ENCODE assay signal across 8 cellular contexts in genomic region chr20:35226126-35226774, GRCh38. TPM values are rescaled to one million over a fixed set of nuclear protein-coding genes. Genes with fewer than 3 reads are reported as not detected.
DNase-seq lines count a peak whose midpoint lies in the region; ATAC-seq and TF ChIP-seq lines count a peak whose summit lies in the region.

Gene MMP24, plus strand, starts transcription at chr20:35226690. Its CDS starts 49 bp downstream, at chr20:35226739.

- H3K27ac ChIP-seq in iPS-20b (ENCODE audit: low read length) (no peak within 1 kb of the TSS), stomach (no peak within 1 kb of the TSS)

- H3K27me3 Mint-ChIP-seq in activated CD8-positive, alpha-beta memory T cell treated with anti-CD3 and anti-CD28 coated beads, Interleukin-2, amount 10 ng/mL, durations not matched to agents 7 days and 5 days: peaks cover 56% of the 10 kb centered on the region
- peaks cover 27% of the 10 kb centered on the region for H3K27me3 Mint-ChIP-seq in activated CD4-positive, alpha-beta memory T cell treated with anti-CD3 and anti-CD28 coated beads for 36 hours

- H3K27me3 ChIP-seq in iPS-20b (ENCODE audit: insufficient read depth, low read length): peaks cover 50% of the 10 kb centered on the region
- H3K27me3 ChIP-seq in stomach: peaks cover 0 to 22% (median 0%) of the 10 kb centered on the region in 3 donors

- H3K9me3 ChIP-seq in iPS-20b (ENCODE audit: insufficient read depth, low read depth, low read length) (no peaks in the 10 kb centered on the region), stomach (no peaks in the 10 kb centered on the region)

- WGBS in stomach, 5 donors: 3 to 10% (median 5%) methylated on average over 17 to 46 of the region's 53 CpGs

- peak within 1 kb of the TSS; percentile 43 for H3K4me3 Mint-ChIP-seq in activated CD8-positive, alpha-beta memory T cell treated with anti-CD3 and anti-CD28 coated beads, Interleukin-2, amount 10 ng/mL, durations not matched to agents 7 days and 5 days
- H3K4me3 Mint-ChIP-seq in activated CD4-positive, alpha-beta memory T cell treated with anti-CD3 and anti-CD28 coated beads for 36 hours: peak within 1 kb of the TSS; percentile 55

- no peak for TF ChIP-seq POLR2A in stomach (IDR thresholded peaks at IDR 0.05)

- no peaks in the 10 kb centered on the region for H3K9me3 Mint-ChIP-seq in activated CD8-positive, alpha-beta memory T cell treated with anti-CD3 and anti-CD28 coated beads, Interleukin-2, amount 10 ng/mL, durations not matched to agents 7 days and 5 days (ENCODE audit: low read depth)
- peaks cover 2% of the 10 kb centered on the region for H3K9me3 Mint-ChIP-seq in activated CD4-positive, alpha-beta memory T cell treated with anti-CD3 and anti-CD28 coated beads for 36 hours

- no peak within 1 kb of the TSS for H3K27ac Mint-ChIP-seq in activated CD8-positive, alpha-beta memory T cell treated with anti-CD3 and anti-CD28 coated beads, Interleukin-2, amount 10 ng/mL, durations not matched to agents 7 days and 5 days
- no peak within 1 kb of the TSS for H3K27ac Mint-ChIP-seq in activated CD4-positive, alpha-beta memory T cell treated with anti-CD3 and anti-CD28 coated beads for 36 hours

- H3K4me3 ChIP-seq in iPS-20b (ENCODE audit: low read length) (peak within 1 kb of the TSS; percentile 72), stomach (peak within 1 kb of the TSS; percentile 26 to 41 (median 34))

- TF ChIP-seq CTCF in stomach (IDR thresholded peaks at IDR 0.05) (no peak), GM10266 (IDR thresholded peaks at IDR 0.05; ENCODE audit: control insufficient read depth, insufficient read depth, low read depth, missing control alignments) (no peak)

- peak within 1 kb of the TSS; percentile 43; the same call in 1 of the 2 replicates for H3K9ac ChIP-seq in iPS-20b (ENCODE audit: low read depth, low read length)

- H3K36me3 Mint-ChIP-seq in activated CD8-positive, alpha-beta memory T cell treated with anti-CD3 and anti-CD28 coated beads, Interleukin-2, amount 10 ng/mL, durations not matched to agents 7 days and 5 days: no peaks in the 10 kb centered on the region
- H3K36me3 Mint-ChIP-seq in activated CD4-positive, alpha-beta memory T cell treated with anti-CD3 and anti-CD28 coated beads for 36 hours: peaks cover 11% of the 10 kb centered on the region

- no peak for ATAC-seq in activated CD8-positive, alpha-beta memory T cell treated with anti-CD3 and anti-CD28 coated beads, Interleukin-2, amount 10 ng/mL, durations not matched to agents 7 days and 5 days
- ATAC-seq in HG02870 (IDR thresholded peaks at IDR 0.05; ENCODE audit: unreplicated experiment) (no peak), HG02642 (IDR thresholded peaks at IDR 0.05; ENCODE audit: poor library complexity, unreplicated experiment) (no peak)

- POLR2A ChIA-PET in activated CD4-positive, alpha-beta memory T cell treated with anti-CD3 and anti-CD28 coated beads for 36 hours (lab: Charles Lee): no interaction called here

- no peaks in the 10 kb centered on the region for H3K36me3 ChIP-seq in iPS-20b (ENCODE audit: insufficient read depth, low read depth, low read length)
- H3K36me3 ChIP-seq in stomach: no peaks in the 10 kb centered on the region

- peaks cover 6% of the 10 kb centered on the region for H3K4me1 Mint-ChIP-seq in activated CD8-positive, alpha-beta memory T cell treated with anti-CD3 and anti-CD28 coated beads, Interleukin-2, amount 10 ng/mL, durations not matched to agents 7 days and 5 days
- H3K4me1 Mint-ChIP-seq in activated CD4-positive, alpha-beta memory T cell treated with anti-CD3 and anti-CD28 coated beads for 36 hours (ENCODE audit: low read depth): peaks cover 7% of the 10 kb centered on the region

- CTCF ChIA-PET in activated CD8-positive, alpha-beta memory T cell treated with anti-CD3 and anti-CD28 coated beads, Interleukin-2, amount 10 ng/mL, durations not matched to agents 7 days and 5 days (lab: Charles Lee): interaction anchor here (1.0 to 1.1 kb wide), 2 partner anchors 25 to 51 kb away, joined by 3 to 4 read pairs; no protein-coding TSS in a partner anchor
- CTCF ChIA-PET in activated CD4-positive, alpha-beta memory T cell treated with anti-CD3 and anti-CD28 coated beads for 36 hours (lab: Charles Lee): interaction anchor here (1.0 to 1.4 kb wide), 2 partner anchors 16 to 81 kb away, joined by 4 to 6 read pairs; no protein-coding TSS in a partner anchor

- H3K4me1 ChIP-seq in iPS-20b (ENCODE audit: insufficient read depth, low read length): peaks cover 12% of the 10 kb centered on the region; the same call in 1 of the 2 replicates
- peaks cover 0 to 14% (median 11%) of the 10 kb centered on the region in 4 donors for H3K4me1 ChIP-seq in stomach

- intact Hi-C loops in activated CD4-positive, alpha-beta memory T cell treated with anti-CD3 and anti-CD28 coated beads for 36 hours (cut with micrococcal nuclease): no loop called here
- intact Hi-C loops in stomach (cut with DNase I; ENCODE audit: low total_unique reads): no loop called here

- no peak for DNase-seq in activated CD8-positive, alpha-beta memory T cell treated with anti-CD3 and anti-CD28 coated beads, Interleukin-2, amount 10 ng/mL, durations not matched to agents 7 days and 5 days
- DNase-seq in activated CD8-positive, alpha-beta memory T cell treated with anti-CD3 and anti-CD28 coated beads, Interleukin-2, amount 50 U/mL, for 48 hours: no peak
- no peak for DNase-seq in activated CD4-positive, alpha-beta memory T cell treated with anti-CD3 and anti-CD28 coated beads for 36 hours
- no peak for DNase-seq in stomach
- no peak for DNase-seq in GM10266 (ENCODE audit: extremely low spot score)

- TF ChIP-seq EP300 in stomach (IDR thresholded peaks at IDR 0.05): no peak

RNA-seq across cellular contexts. Expression of gene MMP24, which starts in this region (rescaled TPM):
- not detected for total RNA-seq in activated CD8-positive, alpha-beta memory T cell treated with anti-CD3 and anti-CD28 coated beads, Interleukin-2, amount 10 ng/mL, durations not matched to agents 7 days and 5 days
- not detected for total RNA-seq in activated CD4-positive, alpha-beta memory T cell treated with anti-CD3 and anti-CD28 coated beads for 36 hours
- 1 to 10 TPM in 3 of 5 donors, not detected in 2; 1.5 to 6.2 (median 2.7) TPM for total RNA-seq in stomach
- 1 to 10 TPM in 1 of 3 donors, under 1 TPM in 2; 0.15 to 1.7 (median 0.20) TPM for polyA plus RNA-seq in stomach
